ENCODE assay signal across 19 cellular contexts in the genomic region with DNA sequence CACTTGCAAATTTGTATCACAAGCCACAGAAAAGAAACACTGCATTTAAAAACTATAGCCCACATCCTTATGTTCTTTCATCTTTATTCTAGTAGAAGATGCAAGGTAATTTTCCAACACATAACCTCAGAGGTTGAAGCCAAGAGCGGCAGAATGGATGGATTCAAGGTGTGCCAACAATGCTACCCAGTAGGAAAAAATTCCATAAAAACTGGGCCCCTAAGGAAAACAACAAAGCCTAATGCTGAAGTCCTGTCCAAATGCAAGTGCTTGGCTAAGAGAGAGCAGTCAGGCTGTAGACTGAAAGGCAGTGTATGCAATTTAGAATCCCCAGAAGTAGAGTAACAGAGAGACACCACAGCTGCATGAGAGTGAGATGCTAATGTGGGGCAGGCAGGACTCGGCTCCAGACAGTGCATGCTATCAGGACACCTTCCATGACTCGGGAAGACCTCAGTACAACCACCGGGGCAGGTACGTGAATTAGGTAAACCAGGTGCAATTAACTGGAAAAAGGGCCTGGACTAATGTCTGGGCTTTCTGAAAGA.
"Had no signal": no experiment of that assay in that cellular context is flagged by ENCODE, and none has a peak within 500 bp of the region (broad histone marks: within the 10 kb centered on the region; RNA-seq: fewer than 3 reads in every experiment).

No MANE protein-coding gene starts in this region.

- H3K27me3 Mint-ChIP-seq: naive B cell had no signal

- H3K4me1 Mint-ChIP-seq: nephron had no signal

- H3K4me1 ChIP-seq: foreskin keratinocyte, parathyroid adenoma, right atrium auricular region, upper lobe of left lung, uterus had no signal

- H3K9me3 Mint-ChIP-seq: endodermal cell, naive B cell, nephron had no signal

- H3K27me3 ChIP-seq: foreskin keratinocyte, hepatocyte, right atrium auricular region, tibial artery, upper lobe of left lung, uterus had no signal

- H3K4me3 Mint-ChIP-seq: endodermal cell, naive B cell, nephron had no signal

- H3K27ac Mint-ChIP-seq: endodermal cell, nephron had no signal

- ATAC-seq: foreskin keratinocyte had no signal

- H3K4me3 ChIP-seq: coronary artery, hepatocyte, right atrium auricular region, tibial artery, upper lobe of left lung, uterus had no signal

- H3K36me3 ChIP-seq: right atrium auricular region, uterus had no signal

- DNase-seq: effector CD4-positive, alpha-beta T cell; endodermal cell; foreskin keratinocyte; head of caudate nucleus; kidney glomerular epithelial cell; mesendoderm; naive B cell; occipital lobe; small intestine; stimulated activated CD4-positive, alpha-beta T cell treated with anti-CD3 and anti-CD28 coated beads, Interleukin-2, amount 100 ng/mL, for 48 hours; stimulated activated naive CD4-positive, alpha-beta T cell treated with Interleukin-2 at 50 U/mL for 16 hours; tibial artery; upper lobe of left lung; uterus had no signal

- H3K27ac ChIP-seq: coronary artery, foreskin keratinocyte, hepatocyte, parathyroid adenoma, right atrium auricular region, tibial artery, upper lobe of left lung, uterus had no signal

- H3K9me3 ChIP-seq: right atrium auricular region, tibial artery, upper lobe of left lung, uterus had no signal
